ENCODE assay signal across 9 cellular contexts in genomic region chr5:1737790-1738405, GRCh38.
DNase-seq lines count a peak whose midpoint lies in the region; ATAC-seq and TF ChIP-seq lines count a peak whose summit lies in the region.
"Had no signal": no experiment of that assay in that cellular context is flagged by ENCODE, and none has a peak within 500 bp of the region (broad histone marks: within the 10 kb centered on the region; RNA-seq: fewer than 3 reads in every experiment).

No MANE protein-coding gene starts in this region.

- peak; percentile 59 for ATAC-seq in CD4-positive, alpha-beta T cell (ENCODE audit: poor library complexity)
- ATAC-seq in activated CD8-positive, alpha-beta T cell treated with anti-CD3 and anti-CD28 coated beads, Interleukin-2, amount 10 ng/mL, durations not matched to agents 7 days and 5 days, result peak; percentile 83
- ATAC-seq in GM18520 (IDR thresholded peaks at IDR 0.05; ENCODE audit: unreplicated experiment), result no peak

- H3K4me1 Mint-ChIP-seq in CD4-positive, alpha-beta T cell (ENCODE audit: low read depth), result no peaks in the 10 kb centered on the region
- H3K4me1 Mint-ChIP-seq in activated CD8-positive, alpha-beta T cell treated with anti-CD3 and anti-CD28 coated beads, Interleukin-2, amount 10 ng/mL, durations not matched to agents 7 days and 5 days (ENCODE audit: low read depth), result no peaks in the 10 kb centered on the region

- H3K36me3 Mint-ChIP-seq in CD4-positive, alpha-beta T cell (ENCODE audit: low read depth), result no peaks in the 10 kb centered on the region
- no peaks in the 10 kb centered on the region for H3K36me3 Mint-ChIP-seq in activated CD8-positive, alpha-beta T cell treated with anti-CD3 and anti-CD28 coated beads, Interleukin-2, amount 10 ng/mL, durations not matched to agents 7 days and 5 days (ENCODE audit: low read depth)

- no peak overlapping the region for H3K27ac ChIP-seq in CD4-positive, alpha-beta T cell (ENCODE audit: low read depth, low read length)

- POLR2A ChIA-PET in CD4-positive, alpha-beta T cell (lab: Charles Lee), result no interaction called here
- POLR2A ChIA-PET in activated CD8-positive, alpha-beta T cell treated with anti-CD3 and anti-CD28 coated beads, Interleukin-2, amount 10 ng/mL, durations not matched to agents 7 days and 5 days (lab: Charles Lee), result no interaction called here

- H3K27ac Mint-ChIP-seq in CD4-positive, alpha-beta T cell, result no peak overlapping the region
- H3K27ac Mint-ChIP-seq in activated CD8-positive, alpha-beta T cell treated with anti-CD3 and anti-CD28 coated beads, Interleukin-2, amount 10 ng/mL, durations not matched to agents 7 days and 5 days, result no peak overlapping the region
- H3K27ac Mint-ChIP-seq: natural killer cell treated with Interleukin-12 subunit alpha and Interleukin-12 subunit beta and Interleukin-15 and Interleukin-18, amount 100 ng/mL, for 72 hours had no signal

- peak in 8 of 10 experiments; percentile 14 to 33 (median 28) for DNase-seq in CD4-positive, alpha-beta T cell
- DNase-seq in GM19240 (ENCODE audit: insufficient read length, low spot score) (peak; percentile 58), fibroblast of pulmonary artery (ENCODE audit: low read depth) (peak; percentile 35), NCI-H1694 (lab: John Stamatoyannopoulos, UW) (no peak)
- peak; percentile 43 for DNase-seq in Jurkat, Clone E6-1 (ENCODE audit: low read depth, low spot score)
- DNase-seq in activated CD8-positive, alpha-beta T cell treated with anti-CD3 and anti-CD28 coated beads, Interleukin-2, amount 10 ng/mL, durations not matched to agents 7 days and 5 days, result peak; percentile 69
- peak; percentile 11 to 45 for DNase-seq in stimulated activated CD4-positive, alpha-beta T cell treated with anti-CD3 and anti-CD28 coated beads, Interleukin-1b, Interleukin-23, amount 100 ng/mL, for 4 hours (ENCODE audit: low read depth in 2 of 2)

- H3K4me3 Mint-ChIP-seq in CD4-positive, alpha-beta T cell, result no peak overlapping the region
- H3K4me3 Mint-ChIP-seq in activated CD8-positive, alpha-beta T cell treated with anti-CD3 and anti-CD28 coated beads, Interleukin-2, amount 10 ng/mL, durations not matched to agents 7 days and 5 days, result no peak overlapping the region
- H3K4me3 Mint-ChIP-seq: natural killer cell treated with Interleukin-12 subunit alpha and Interleukin-12 subunit beta and Interleukin-15 and Interleukin-18, amount 100 ng/mL, for 72 hours had no signal

- H3K4me3 ChIP-seq in Jurkat, Clone E6-1 (ENCODE audit: low read length), result no peak overlapping the region
- H3K4me3 ChIP-seq in fibroblast of pulmonary artery (replicated peaks; ENCODE audit: low read depth, low read length), result no peak overlapping the region

- H3K9me3 Mint-ChIP-seq in CD4-positive, alpha-beta T cell, result peaks cover 4% of the 10 kb centered on the region
- H3K9me3 Mint-ChIP-seq in activated CD8-positive, alpha-beta T cell treated with anti-CD3 and anti-CD28 coated beads, Interleukin-2, amount 10 ng/mL, durations not matched to agents 7 days and 5 days (ENCODE audit: insufficient read depth), result peaks cover 14% of the 10 kb centered on the region
- H3K9me3 Mint-ChIP-seq: natural killer cell treated with Interleukin-12 subunit alpha and Interleukin-12 subunit beta and Interleukin-15 and Interleukin-18, amount 100 ng/mL, for 72 hours had no signal

- H3K9me3 ChIP-seq in CD4-positive, alpha-beta T cell (ENCODE audit: control insufficient read depth, low read length), result no peaks in the 10 kb centered on the region

- intact Hi-C loops in CD4-positive, alpha-beta T cell (cut with DNase I, micrococcal nuclease), result loop anchor here (1.0 to 5.0 kb wide), 5 partner anchors 59 to 300 kb away; partner anchors contain the start of genes MRPL36 (in 1 of the 2) and NDUFS6 (in 1 of the 2)

- CTCF ChIA-PET in CD4-positive, alpha-beta T cell (lab: Charles Lee), result no interaction called here
- CTCF ChIA-PET in activated CD8-positive, alpha-beta T cell treated with anti-CD3 and anti-CD28 coated beads, Interleukin-2, amount 10 ng/mL, durations not matched to agents 7 days and 5 days (lab: Charles Lee), result interaction anchor here (0.7 to 1.4 kb wide), 5 partner anchors 15 to 336 kb away, joined by 3 to 6 read pairs (median 3); partner anchors contain the start of gene MRPL36

- peaks cover 6% of the 10 kb centered on the region for H3K27me3 ChIP-seq in CD4-positive, alpha-beta T cell (ENCODE audit: control insufficient read depth, insufficient read depth, low read length)

- peaks cover 31% of the 10 kb centered on the region for H3K27me3 Mint-ChIP-seq in CD4-positive, alpha-beta T cell
- H3K27me3 Mint-ChIP-seq in activated CD8-positive, alpha-beta T cell treated with anti-CD3 and anti-CD28 coated beads, Interleukin-2, amount 10 ng/mL, durations not matched to agents 7 days and 5 days (ENCODE audit: low read depth), result peaks cover 19% of the 10 kb centered on the region

- peak; percentile 86 for TF ChIP-seq CTCF in CD4-positive, alpha-beta T cell (IDR thresholded peaks at IDR 0.05)
- peak; percentile 65 for TF ChIP-seq CTCF in fibroblast of pulmonary artery (IDR thresholded peaks at IDR 0.05; ENCODE audit: low read length, missing control alignments)
